In the genomic region with DNA sequence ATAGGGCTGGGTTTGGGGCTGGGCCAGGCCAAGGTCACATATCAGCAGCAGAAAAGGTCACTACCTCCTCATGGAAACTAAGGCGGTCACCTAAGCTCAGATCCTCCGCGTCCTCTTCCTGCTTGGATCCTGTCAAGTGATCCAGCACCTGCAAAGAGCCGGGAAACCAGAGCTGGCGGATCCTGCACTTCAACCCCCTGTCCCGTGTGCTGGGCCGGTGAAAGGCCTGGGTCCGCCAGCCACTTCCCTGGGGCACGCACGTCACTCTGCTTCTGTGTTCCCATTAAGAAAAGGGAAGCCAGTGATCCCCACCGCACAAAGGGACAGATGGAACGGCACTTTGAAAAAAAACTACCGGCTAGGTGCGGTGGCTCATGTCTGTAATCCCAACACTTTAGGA, we compare ENCODE assay signal across 24 cellular contexts.
A peak's percentile ranks its signal among the peaks of the same experiment; 100 is the strongest.
DNase-seq lines count a peak whose midpoint lies in the region; ATAC-seq and TF ChIP-seq lines count a peak whose summit lies in the region.
"Had no signal": no experiment of that assay in that cellular context is flagged by ENCODE, and none has a peak within 500 bp of the region (broad histone marks: within the 10 kb centered on the region; RNA-seq: fewer than 3 reads in every experiment).

No MANE protein-coding gene starts in this region.

- H3K36me3 ChIP-seq in cardiac muscle cell = no peaks in the 10 kb centered on the region
- no peaks in the 10 kb centered on the region for H3K36me3 ChIP-seq in right atrium auricular region
- no peaks in the 10 kb centered on the region for H3K36me3 ChIP-seq in breast epithelium
- H3K36me3 ChIP-seq in upper lobe of right lung = peaks cover 5% of the 10 kb centered on the region
- H3K36me3 ChIP-seq: colonic mucosa had no signal

- DNase-seq in cardiac muscle cell (ENCODE audit: low read depth in 1 of 2, low spot score in 1 of 2) = no peak
- no peak for DNase-seq in right atrium auricular region (ENCODE audit: low spot score)
- DNase-seq in breast epithelium (ENCODE audit: low spot score in 2 of 2) = no peak
- no peak for DNase-seq in nephron progenitor cell
- no peak for DNase-seq in upper lobe of right lung
- DNase-seq in NCI-H2081 (lab: John Stamatoyannopoulos, UW) = no peak
- no peak for DNase-seq in stimulated activated CD8-positive, alpha-beta memory T cell treated with anti-CD3 and anti-CD28 coated beads, Interleukin-4, amount 100 ng/mL, for 48 hours
- no peak for DNase-seq in activated naive CD4-positive, alpha-beta T cell treated with anti-CD3 and anti-CD28 coated beads, Interleukin-2, amount 50 U/mL, for 72 hours (ENCODE audit: low spot score in 2 of 2)
- DNase-seq: CD8-positive, alpha-beta memory T cell; colonic mucosa; foreskin melanocyte; hypothalamus; islet precursor cell; mesendoderm; naive thymus-derived CD8-positive, alpha-beta T cell; NCI-H446; SHP77 treated with DMSO at 0.1 percent for 48 hours; stimulated activated CD4-positive, alpha-beta T cell treated with anti-CD3 and anti-CD28 coated beads, Interleukin-12 subunit alpha, Interleukin-12 subunit beta, amount 100 ng/mL, for 4 hours had no signal

- H3K9me3 ChIP-seq in cardiac muscle cell (ENCODE audit: low read depth) = no peaks in the 10 kb centered on the region
- H3K9me3 ChIP-seq in right atrium auricular region = no peaks in the 10 kb centered on the region
- H3K9me3 ChIP-seq in breast epithelium = no peaks in the 10 kb centered on the region
- no peaks in the 10 kb centered on the region for H3K9me3 ChIP-seq in upper lobe of right lung
- H3K9me3 ChIP-seq: colonic mucosa had no signal

- H3K4me3 ChIP-seq in cardiac muscle cell (no peak overlapping the region), right atrium auricular region (no peak overlapping the region), breast epithelium (no peak overlapping the region), upper lobe of right lung (no peak overlapping the region)
- H3K4me3 ChIP-seq: colonic mucosa had no signal

- peaks cover 40% of the 10 kb centered on the region for H3K4me1 Mint-ChIP-seq in nephron progenitor cell

- no peak for TF ChIP-seq POLR2A in breast epithelium (IDR thresholded peaks at IDR 0.05)

- peak; percentile 20 for ATAC-seq in upper lobe of right lung
- ATAC-seq in activated naive CD4-positive, alpha-beta T cell treated with anti-CD3 and anti-CD28 coated beads, Interleukin-2, amount 50 U/mL, for 72 hours = no peak
- ATAC-seq: activated CD4-positive, CD25-positive, alpha-beta regulatory T cell treated with anti-CD3 and anti-CD28 coated beads, Interleukin-2, amount 50 U/mL, for 24 hours; HCT116; naive thymus-derived CD8-positive, alpha-beta T cell had no signal

- intact Hi-C loops in breast epithelium (cut with DNase I; ENCODE audit: low total_unique reads) = no loop called here
- intact Hi-C loops in upper lobe of right lung (cut with DNase I) = no loop called here

- no peak overlapping the region for H3K4me3 Mint-ChIP-seq in nephron progenitor cell
- H3K4me3 Mint-ChIP-seq: activated naive CD8-positive, alpha-beta T cell; activated T-helper 1 cell treated with anti-CD3 and anti-CD28 coated beads, Interleukin-12 subunit alpha, Interleukin-12 subunit beta, Interleukin-2, Interleukin-4 antibody, amounts not matched to agents 30 ng/mL and 10 ng/mL and 1 ng/mL, durations not matched to agents 14 hours and 24 hours and 36 hours; CD8-positive, alpha-beta memory T cell; naive thymus-derived CD8-positive, alpha-beta T cell; T-helper 1 cell treated with Interleukin-12 subunit alpha and Interleukin-12 subunit beta and Interleukin-4 antibody, amounts not matched to agents 30 μg/mL and 1 μg/mL, for 36 hours had no signal

- H3K27me3 Mint-ChIP-seq in nephron progenitor cell (ENCODE audit: low read depth, poor library complexity) = no peaks in the 10 kb centered on the region
- H3K27me3 Mint-ChIP-seq: activated naive CD8-positive, alpha-beta T cell; CD8-positive, alpha-beta memory T cell; naive thymus-derived CD8-positive, alpha-beta T cell had no signal

- no peak for TF ChIP-seq CTCF in cardiac muscle cell (IDR thresholded peaks at IDR 0.05; ENCODE audit: low read depth, low read length)
- no peak for TF ChIP-seq CTCF in right atrium auricular region (IDR thresholded peaks at IDR 0.05)
- TF ChIP-seq CTCF in breast epithelium (IDR thresholded peaks at IDR 0.05) = no peak
- TF ChIP-seq CTCF in nephron progenitor cell (IDR thresholded peaks at IDR 0.05) = no peak
- TF ChIP-seq CTCF in upper lobe of right lung (IDR thresholded peaks at IDR 0.05) = no peak

- H3K27ac Mint-ChIP-seq in nephron progenitor cell = peak overlapping the region; percentile 23
- H3K27ac Mint-ChIP-seq in activated naive CD4-positive, alpha-beta T cell treated with anti-CD3 and anti-CD28 coated beads, Interleukin-2, amount 50 U/mL, for 72 hours = no peak overlapping the region
- H3K27ac Mint-ChIP-seq: activated naive CD8-positive, alpha-beta T cell; activated T-helper 1 cell treated with anti-CD3 and anti-CD28 coated beads, Interleukin-12 subunit alpha, Interleukin-12 subunit beta, Interleukin-2, Interleukin-4 antibody, amounts not matched to agents 30 ng/mL and 10 ng/mL and 1 ng/mL, durations not matched to agents 14 hours and 24 hours and 36 hours; T-helper 1 cell treated with Interleukin-12 subunit alpha and Interleukin-12 subunit beta and Interleukin-4 antibody, amounts not matched to agents 30 μg/mL and 1 μg/mL, for 36 hours had no signal

- H3K27ac ChIP-seq in cardiac muscle cell (peak overlapping the region; percentile 73), right atrium auricular region (no peak overlapping the region), breast epithelium (peak overlapping the region; percentile 14 to 28), upper lobe of right lung (peak overlapping the region; percentile 30)
- H3K27ac ChIP-seq: colonic mucosa, HL-60 had no signal

- H3K27me3 ChIP-seq in cardiac muscle cell (no peaks in the 10 kb centered on the region), right atrium auricular region (no peaks in the 10 kb centered on the region), breast epithelium (no peaks in the 10 kb centered on the region), upper lobe of right lung (no peaks in the 10 kb centered on the region)
- H3K27me3 ChIP-seq: colonic mucosa had no signal

- H3K36me3 Mint-ChIP-seq in nephron progenitor cell (ENCODE audit: low read depth) = peaks cover 10% of the 10 kb centered on the region
- H3K36me3 Mint-ChIP-seq in activated naive CD4-positive, alpha-beta T cell treated with anti-CD3 and anti-CD28 coated beads, Interleukin-2, amount 50 U/mL, for 72 hours = no peaks in the 10 kb centered on the region
- H3K36me3 Mint-ChIP-seq: naive thymus-derived CD8-positive, alpha-beta T cell had no signal

- H3K9me3 Mint-ChIP-seq in nephron progenitor cell = no peaks in the 10 kb centered on the region
- H3K9me3 Mint-ChIP-seq in activated naive CD4-positive, alpha-beta T cell treated with anti-CD3 and anti-CD28 coated beads, Interleukin-2, amount 50 U/mL, for 72 hours = no peaks in the 10 kb centered on the region
- H3K9me3 Mint-ChIP-seq: activated T-helper 1 cell treated with anti-CD3 and anti-CD28 coated beads, Interleukin-12 subunit alpha, Interleukin-12 subunit beta, Interleukin-2, Interleukin-4 antibody, amounts not matched to agents 30 ng/mL and 10 ng/mL and 1 ng/mL, durations not matched to agents 14 hours and 24 hours and 36 hours; CD8-positive, alpha-beta memory T cell; naive thymus-derived CD8-positive, alpha-beta T cell; T-helper 1 cell treated with Interleukin-12 subunit alpha and Interleukin-12 subunit beta and Interleukin-4 antibody, amounts not matched to agents 30 μg/mL and 1 μg/mL, for 36 hours had no signal

- H3K4me1 ChIP-seq in cardiac muscle cell (ENCODE audit: low read depth) (peaks cover 9% of the 10 kb centered on the region), right atrium auricular region (peaks cover 0 to 61% of the 10 kb centered on the region in 2 donors), breast epithelium (peaks cover 4 to 17% of the 10 kb centered on the region in 2 donors), upper lobe of right lung (peaks cover 80% of the 10 kb centered on the region)

Comparison
In these comparisons a context has a peak if more than half of its experiments do, and no peak if none do; other contexts are left out.
1. H3K27ac ChIP-seq: peak in cardiac muscle cell (single experiment), breast epithelium (2 of 2) and upper lobe of right lung (single experiment); none in right atrium auricular region (0 of 2).